In genomic region chr2:106098081-106098480, GRCh38 we compare ENCODE assay signal across 10 cellular contexts.
DNase-seq lines count a peak whose midpoint lies in the region; ATAC-seq, FAIRE-seq and TF ChIP-seq lines count a peak whose summit lies in the region.
"Had no signal": no experiment of that assay in that cellular context is flagged by ENCODE, and none has a peak within 500 bp of the region (broad histone marks: within the 10 kb centered on the region; RNA-seq: fewer than 3 reads in every experiment).

No MANE protein-coding gene starts in this region.

- intact Hi-C loops in activated T-helper 1 cell treated with anti-CD3 and anti-CD28 coated beads, Interleukin-12 subunit alpha, Interleukin-12 subunit beta, Interleukin-2, Interleukin-4 antibody, amounts not matched to agents 30 ng/mL and 10 ng/mL and 1 ng/mL, durations not matched to agents 14 hours and 24 hours and 36 hours (cut with micrococcal nuclease) = loop anchor here (1.0 to 10.0 kb wide), 3 partner anchors 522 to 763 kb away; partner anchors contain the start of gene C2orf49

- H3K9me3 ChIP-seq in SJCRH30 (replicated peaks) = no peaks in the 10 kb centered on the region

- peaks cover 23% of the 10 kb centered on the region for H3K36me3 ChIP-seq in SJCRH30

- TF ChIP-seq CTCF in fibroblast of the aortic adventitia (IDR thresholded peaks at IDR 0.05; ENCODE audit: insufficient read depth, low read length) = peak; percentile 48

- H3K4me1 Mint-ChIP-seq in activated T-helper 1 cell treated with anti-CD3 and anti-CD28 coated beads, Interleukin-12 subunit alpha, Interleukin-12 subunit beta, Interleukin-2, Interleukin-4 antibody, amounts not matched to agents 30 ng/mL and 10 ng/mL and 1 ng/mL, durations not matched to agents 14 hours and 24 hours and 36 hours (ENCODE audit: low read depth) = peaks cover 31% of the 10 kb centered on the region

- H3K9me3 Mint-ChIP-seq in activated T-helper 1 cell treated with anti-CD3 and anti-CD28 coated beads, Interleukin-12 subunit alpha, Interleukin-12 subunit beta, Interleukin-2, Interleukin-4 antibody, amounts not matched to agents 30 ng/mL and 10 ng/mL and 1 ng/mL, durations not matched to agents 14 hours and 24 hours and 36 hours = no peaks in the 10 kb centered on the region
- H3K9me3 Mint-ChIP-seq: effector memory CD8-positive, alpha-beta T cell had no signal

- DNase-seq in stimulated activated CD4-positive, alpha-beta T cell treated with anti-CD3 and anti-CD28 coated beads, Interleukin-4, amount 100 ng/mL, for 24 hours = peak; percentile 30
- DNase-seq in stimulated activated CD4-positive, alpha-beta T cell treated with anti-CD3 and anti-CD28 coated beads, Interleukin-1b, Interleukin-23, amount 100 ng/mL, for 48 hours = no peak
- DNase-seq in SJCRH30 (peak; percentile 22 to 41), fibroblast of the aortic adventitia (ENCODE audit: low read depth) (peak; percentile 18), urothelium cell line (ENCODE audit: low spot score) (peak; percentile 48), GM19239 (ENCODE audit: insufficient read length, low spot score) (no peak)
- DNase-seq in activated T-helper 1 cell treated with anti-CD3 and anti-CD28 coated beads, Interleukin-12 subunit alpha, Interleukin-12 subunit beta, Interleukin-2, Interleukin-4 antibody, amounts not matched to agents 30 ng/mL and 10 ng/mL and 1 ng/mL, durations not matched to agents 14 hours and 24 hours and 36 hours (ENCODE audit: low spot score) = no peak
- DNase-seq: NCI-H1436 treated with DMSO at 0.1 percent for 48 hours had no signal

- H3K4me3 ChIP-seq in SJCRH30 (no peak overlapping the region), fibroblast of the aortic adventitia (ENCODE audit: low read depth, low read length) (no peak overlapping the region)

- no peaks in the 10 kb centered on the region for H3K27me3 ChIP-seq in SJCRH30

- H3K27ac ChIP-seq in SJCRH30 = no peak overlapping the region

- no peak for FAIRE-seq in urothelium cell line (lab: Jason Lieb, UNC)
- no peak for FAIRE-seq in GM19239 (lab: Jason Lieb, UNC)

- peaks cover 28% of the 10 kb centered on the region for H3K36me3 Mint-ChIP-seq in activated T-helper 1 cell treated with anti-CD3 and anti-CD28 coated beads, Interleukin-12 subunit alpha, Interleukin-12 subunit beta, Interleukin-2, Interleukin-4 antibody, amounts not matched to agents 30 ng/mL and 10 ng/mL and 1 ng/mL, durations not matched to agents 14 hours and 24 hours and 36 hours (ENCODE audit: low read depth)

- no peak for ATAC-seq in GM18873 (IDR thresholded peaks at IDR 0.05; ENCODE audit: low FRiP score, unreplicated experiment)
- ATAC-seq: effector memory CD8-positive, alpha-beta T cell had no signal

- no peak overlapping the region for H3K27ac Mint-ChIP-seq in activated T-helper 1 cell treated with anti-CD3 and anti-CD28 coated beads, Interleukin-12 subunit alpha, Interleukin-12 subunit beta, Interleukin-2, Interleukin-4 antibody, amounts not matched to agents 30 ng/mL and 10 ng/mL and 1 ng/mL, durations not matched to agents 14 hours and 24 hours and 36 hours

- H3K4me1 ChIP-seq in SJCRH30 = no peaks in the 10 kb centered on the region

- H3K27me3 Mint-ChIP-seq in activated T-helper 1 cell treated with anti-CD3 and anti-CD28 coated beads, Interleukin-12 subunit alpha, Interleukin-12 subunit beta, Interleukin-2, Interleukin-4 antibody, amounts not matched to agents 30 ng/mL and 10 ng/mL and 1 ng/mL, durations not matched to agents 14 hours and 24 hours and 36 hours (ENCODE audit: insufficient read depth) = no peaks in the 10 kb centered on the region
- H3K27me3 Mint-ChIP-seq: effector memory CD8-positive, alpha-beta T cell had no signal

- no peak overlapping the region for H3K4me3 Mint-ChIP-seq in activated T-helper 1 cell treated with anti-CD3 and anti-CD28 coated beads, Interleukin-12 subunit alpha, Interleukin-12 subunit beta, Interleukin-2, Interleukin-4 antibody, amounts not matched to agents 30 ng/mL and 10 ng/mL and 1 ng/mL, durations not matched to agents 14 hours and 24 hours and 36 hours
- H3K4me3 Mint-ChIP-seq: effector memory CD8-positive, alpha-beta T cell had no signal

Comparison
In these comparisons a context has a peak if more than half of its experiments do, and no peak if none do; other contexts are left out.
1. DNase-seq: peak in stimulated activated CD4-positive, alpha-beta T cell treated with anti-CD3 and anti-CD28 coated beads, Interleukin-4, amount 100 ng/mL, for 24 hours (single experiment), SJCRH30 (2 of 2), fibroblast of the aortic adventitia (single experiment) and urothelium cell line (single experiment); none in stimulated activated CD4-positive, alpha-beta T cell treated with anti-CD3 and anti-CD28 coated beads, Interleukin-1b, Interleukin-23, amount 100 ng/mL, for 48 hours (single experiment), GM19239 (single experiment) and activated T-helper 1 cell treated with anti-CD3 and anti-CD28 coated beads, Interleukin-12 subunit alpha, Interleukin-12 subunit beta, Interleukin-2, Interleukin-4 antibody, amounts not matched to agents 30 ng/mL and 10 ng/mL and 1 ng/mL, durations not matched to agents 14 hours and 24 hours and 36 hours (single experiment).